11 cellular contexts compared by ENCODE assay signal in genomic region chr6:8180327-8181161, GRCh38.
A peak's percentile ranks its signal among the peaks of the same experiment; 100 is the strongest.
DNase-seq lines count a peak whose midpoint lies in the region; ATAC-seq and TF ChIP-seq lines count a peak whose summit lies in the region.
"Had no signal": no experiment of that assay in that cellular context is flagged by ENCODE, and none has a peak within 500 bp of the region (broad histone marks: within the 10 kb centered on the region; RNA-seq: fewer than 3 reads in every experiment).

No MANE protein-coding gene starts in this region.

- no peak for ATAC-seq in HG02938 (IDR thresholded peaks at IDR 0.05; ENCODE audit: unreplicated experiment)
- ATAC-seq: activated CD8-positive, alpha-beta memory T cell treated with anti-CD3 and anti-CD28 coated beads, Interleukin-2, amount 10 ng/mL, durations not matched to agents 7 days and 5 days had no signal

- H3K27ac ChIP-seq in mesodermal cell (ENCODE audit: low read depth, low read length, severe bottlenecking) = peak overlapping the region; percentile 91

- H3K9me3 ChIP-seq in mesodermal cell (ENCODE audit: control insufficient read depth, low read length) = no peaks in the 10 kb centered on the region

- TF ChIP-seq CTCF in cardiac fibroblast (IDR thresholded peaks at IDR 0.05; ENCODE audit: low read depth, low read length) = no peak

- peak; percentile 6 for DNase-seq in Ammon's horn (ENCODE audit: low spot score)
- DNase-seq in LHCN-M2 (ENCODE audit: low read depth) = peak; percentile 78
- peak; percentile 63 to 85 for DNase-seq in cardiac fibroblast (ENCODE audit: low read depth in 2 of 2)
- no peak for DNase-seq in stimulated activated naive CD4-positive, alpha-beta T cell treated with Interleukin-2 at 50 U/mL for 16 hours (lab: John Stamatoyannopoulos, UW)
- no peak for DNase-seq in T-helper 9 cell
- no peak for DNase-seq in NCI-H1092 treated with DMSO at 0.1 percent for 48 hours (lab: John Stamatoyannopoulos, UW)
- DNase-seq: activated CD8-positive, alpha-beta memory T cell treated with anti-CD3 and anti-CD28 coated beads, Interleukin-2, amount 10 ng/mL, durations not matched to agents 7 days and 5 days; GDM1; NCI-H524 treated with DMSO at 0.1 percent for 48 hours had no signal

- H3K4me3 ChIP-seq in cardiac fibroblast (replicated peaks in 1 of 2; ENCODE audit: low read depth in 2 of 2, low read length in 2 of 2) (no peak overlapping the region), mesodermal cell (ENCODE audit: extremely low read depth, insufficient read depth, low read length, poor library complexity, severe bottlenecking) (no peak overlapping the region)

- H3K36me3 ChIP-seq in mesodermal cell (ENCODE audit: control insufficient read depth, insufficient read depth, low read length) = no peaks in the 10 kb centered on the region

- 34 to 44% methylated on average over 9 to 11 of the region's 11 CpGs for WGBS in mesodermal cell (ENCODE audit: insufficient coverage in 2 of 2), 2 experiments

- H3K4me1 ChIP-seq in mesodermal cell (ENCODE audit: control insufficient read depth, insufficient read depth, low read length, poor library complexity, severe bottlenecking) = peaks cover 59% of the 10 kb centered on the region

Comparison
In these comparisons a context has a peak if more than half of its experiments do, and no peak if none do; other contexts are left out.
1. DNase-seq: peak in Ammon's horn (single experiment), LHCN-M2 (single experiment) and cardiac fibroblast (2 of 2); none in stimulated activated naive CD4-positive, alpha-beta T cell treated with Interleukin-2 at 50 U/mL for 16 hours (single experiment), T-helper 9 cell (single experiment) and NCI-H1092 treated with DMSO at 0.1 percent for 48 hours (single experiment).